8 cellular contexts compared by ENCODE assay signal in genomic region chr20:29445050-29445907, GRCh38.
DNase-seq lines count a peak whose midpoint lies in the region; ATAC-seq and TF ChIP-seq lines count a peak whose summit lies in the region.
"Not testable (repeated sequence)": the region's sequence is repeated elsewhere in the genome, so short reads cannot be mapped to it uniquely, and the experiment has no call there.

No MANE protein-coding gene starts in this region.

- BruUV-seq in OCI-LY7 (replicated peaks; lab: Mats Ljungman, UMichigan), result not testable (repeated sequence)

- WGBS in liver, result 15% methylated on average over 28 of the region's 28 CpGs

- not testable (repeated sequence) for H4K20me1 ChIP-seq in BLaER1 treated with 17β-estradiol and CSF1 and Interleukin-3, amounts not matched to agents 10 nM and 100 nM; OCI-LY7 (ENCODE audit: insufficient read depth, low read length)

- peak overlapping the region; percentile 39 to 66 (median 53); a peak in 17 of 20 replicates for H3K4me3 ChIP-seq in BLaER1 treated with 17β-estradiol and CSF1 and Interleukin-3, amounts not matched to agents 10 nM and 100 nM
- not testable (repeated sequence) for H3K4me3 ChIP-seq in OCI-LY7 (ENCODE audit: low read depth, low read length, poor library complexity, severe bottlenecking)
- peak overlapping the region in 2 of 3 donors; percentile 44 to 61 for H3K4me3 ChIP-seq in liver (ENCODE audit: low read depth in 1 of 3, low read length in 3 of 3)

- H3K27ac Mint-ChIP-seq in effector memory CD8-positive, alpha-beta T cell, result not testable (repeated sequence)

- H3K4me3 Mint-ChIP-seq in effector memory CD8-positive, alpha-beta T cell, result peak overlapping the region in 1 of 2 donors; percentile 18

- not testable (repeated sequence) for H3K9ac ChIP-seq in BLaER1 treated with 17β-estradiol and CSF1 and Interleukin-3, amounts not matched to agents 10 nM and 100 nM
- peak overlapping the region in 1 of 2 donors; percentile 61 for H3K9ac ChIP-seq in liver (ENCODE audit: low read depth in 1 of 2, low read length in 2 of 2)

- H3K9me2 ChIP-seq in OCI-LY7 (ENCODE audit: insufficient read depth, low read length), result not testable (repeated sequence)

- ATAC-seq in GM19438 (IDR thresholded peaks at IDR 0.05; ENCODE audit: low read depth, unreplicated experiment), result peak; percentile 89
- peak; percentile 66 for ATAC-seq in effector memory CD8-positive, alpha-beta T cell (replicated peaks)

- H3K9me3 ChIP-seq in BLaER1 treated with 17β-estradiol and CSF1 and Interleukin-3, amounts not matched to agents 10 nM and 100 nM (replicated peaks in 1 of 11), result peaks cover 0 to 12% (median 7%) of the 10 kb centered on the region in 11 experiments; a peak in 12 of 22 replicates
- not testable (repeated sequence) for H3K9me3 ChIP-seq in OCI-LY7 (ENCODE audit: low read length); liver (ENCODE audit: control insufficient read depth in 4 of 4, low read length in 3 of 4)

- not testable (repeated sequence) for H3K27ac ChIP-seq in BLaER1 treated with 17β-estradiol and CSF1 and Interleukin-3, amounts not matched to agents 10 nM and 100 nM; OCI-LY7 (ENCODE audit: low read depth, low read length, poor library complexity, severe bottlenecking)
- peak overlapping the region in 1 of 2 donors; percentile 50 for H3K27ac ChIP-seq in liver (ENCODE audit: low read depth in 1 of 2, low read length in 2 of 2)

- POLR2A ChIA-PET in OCI-LY7 (lab: Charles Lee), result not testable (repeated sequence)

- not testable (repeated sequence) for H3K9me3 Mint-ChIP-seq in effector memory CD8-positive, alpha-beta T cell

- H3K79me2 ChIP-seq in OCI-LY7 (ENCODE audit: insufficient read depth, low read depth, low read length), result not testable (repeated sequence)

- peak overlapping the region; percentile 52 to 76 (median 65) for H3K4me2 ChIP-seq in BLaER1 treated with 17β-estradiol and CSF1 and Interleukin-3, amounts not matched to agents 10 nM and 100 nM
- not testable (repeated sequence) for H3K4me2 ChIP-seq in OCI-LY7 (ENCODE audit: low read length)

- not testable (repeated sequence) for H3K36me3 Mint-ChIP-seq in effector memory CD8-positive, alpha-beta T cell (ENCODE audit: insufficient read depth)

- intact Hi-C loops in OCI-LY7 (cut with micrococcal nuclease; ENCODE audit: unreplicated experiment), result not testable (repeated sequence)

- not testable (repeated sequence) for H3K27me3 ChIP-seq in BLaER1 treated with 17β-estradiol and CSF1 and Interleukin-3, amounts not matched to agents 10 nM and 100 nM; liver (ENCODE audit: control insufficient read depth in 4 of 4, insufficient read depth in 4 of 4, low read length in 3 of 4)

- H2AFZ ChIP-seq in OCI-LY7 (ENCODE audit: low read length), result not testable (repeated sequence)

- TF ChIP-seq CTCF in OCI-LY7 (conservative IDR thresholded peaks at IDR 0.05; ENCODE audit: low read length); liver (IDR thresholded peaks at IDR 0.05; ENCODE audit: low read depth, low read length, missing input control): not testable (repeated sequence)

- not testable (repeated sequence) for H3K36me3 ChIP-seq in BLaER1 treated with 17β-estradiol and CSF1 and Interleukin-3, amounts not matched to agents 10 nM and 100 nM; OCI-LY7 (ENCODE audit: insufficient read depth, low read length); liver (ENCODE audit: control insufficient read depth in 4 of 4, insufficient read depth in 3 of 4, low read depth in 1 of 4, low read length in 3 of 4)

- CTCF ChIA-PET in OCI-LY7 (lab: Charles Lee; ENCODE audit: unreplicated experiment), result not testable (repeated sequence)

- peak; percentile 27 for DNase-seq in LHCN-M2 (ENCODE audit: low read depth)
- peak; percentile 30 for DNase-seq in OCI-LY7 (ENCODE audit: low spot score)
- peak; percentile 67 for DNase-seq in activated CD8-positive, alpha-beta memory T cell treated with anti-CD3 and anti-CD28 coated beads, Interleukin-2, amount 50 U/mL, for 48 hours
- DNase-seq in effector memory CD8-positive, alpha-beta T cell, result peak in 1 of 3 experiments; percentile 2
- peak; percentile 57 for DNase-seq in stimulated activated CD4-positive, alpha-beta T cell treated with anti-CD3 and anti-CD28 coated beads, Interleukin-15, amount 100 ng/mL, for 24 hours

- not testable (repeated sequence) for H3K4me1 ChIP-seq in BLaER1 treated with 17β-estradiol and CSF1 and Interleukin-3, amounts not matched to agents 10 nM and 100 nM; OCI-LY7 (ENCODE audit: insufficient read depth, low read length, poor library complexity, severe bottlenecking); liver (ENCODE audit: control insufficient read depth in 4 of 4, insufficient read depth in 4 of 4, low read length in 3 of 4)

- TF ChIP-seq RAD21 in liver (IDR thresholded peaks at IDR 0.05), result not testable (repeated sequence)

- H3K27me3 Mint-ChIP-seq in effector memory CD8-positive, alpha-beta T cell, result not testable (repeated sequence)

- not testable (repeated sequence) for H3K4me1 Mint-ChIP-seq in effector memory CD8-positive, alpha-beta T cell (ENCODE audit: low read depth in 2 of 2)

TF ChIP-seq in liver, 16 proteins besides CTCF, POLR2A, EP300 and RAD21:
- TF ChIP-seq SP1 (IDR thresholded peaks at IDR 0.05) (peak; percentile 33), ZBTB33 (IDR thresholded peaks at IDR 0.05) (peak; percentile 39), GABPA (IDR thresholded peaks at IDR 0.05 in 1 of 2, conservative IDR thresholded peaks at IDR 0.05 in 1 of 2) (peak in 1 of 2 donors; percentile 86), MAX (IDR thresholded peaks at IDR 0.05) (peak; percentile 73), REST (IDR thresholded peaks at IDR 0.05) (peak; percentile 69), YY1 (IDR thresholded peaks at IDR 0.05) (peak; percentile 76), JUND (IDR thresholded peaks at IDR 0.05) (peak in 1 of 2 donors; percentile 19), FOXA2 (IDR thresholded peaks at IDR 0.05) (peak; percentile 44), RXRA (IDR thresholded peaks at IDR 0.05) (peak in 1 of 2 donors; percentile 63), EGR1 (IDR thresholded peaks at IDR 0.05; ENCODE audit: low read depth in 2 of 2) (peak in 1 of 2 donors; percentile 58), HNF4A (conservative IDR thresholded peaks at IDR 0.05) (peak in 1 of 2 donors; percentile 47)
